Comparison of ENCODE assay signal across 34 cellular contexts in genomic region chr13:62653371-62653770, GRCh38.
"Had no signal": no experiment of that assay in that cellular context is flagged by ENCODE, and none has a peak within 500 bp of the region (broad histone marks: within the 10 kb centered on the region; RNA-seq: fewer than 3 reads in every experiment).

No MANE protein-coding gene starts in this region.

- FAIRE-seq: astrocyte, colon, endometrium had no signal

- H3K4me2 ChIP-seq: smooth muscle cell had no signal

- H3K27ac ChIP-seq: heart left ventricle, neutrophil, ovary, sigmoid colon, stomach, thyroid gland, upper lobe of left lung, vagina had no signal

- H3K36me3 ChIP-seq: heart left ventricle, neutrophil, ovary, sigmoid colon, stomach, thyroid gland, upper lobe of left lung, vagina had no signal

- H3K4me1 ChIP-seq: heart left ventricle, sigmoid colon, stomach, thyroid gland, upper lobe of left lung, vagina had no signal

- H3K27me3 ChIP-seq: heart left ventricle, neutrophil, ovary, sigmoid colon, stomach, thyroid gland, upper lobe of left lung, vagina had no signal

- DNase-seq: activated CD4-positive, alpha-beta memory T cell treated with anti-CD3 and anti-CD28 coated beads for 36 hours; activated CD4-positive, alpha-beta T cell treated with anti-CD3 and anti-CD28 coated beads for 4 hours; activated CD4-positive, CD25-positive, alpha-beta regulatory T cell; activated CD8-positive, alpha-beta memory T cell treated with anti-CD3 and anti-CD28 coated beads, Interleukin-2, amount 50 U/mL, for 4 hours; activated effector memory CD4-positive, alpha-beta T cell treated with anti-CD3 and anti-CD28 coated beads, Interleukin-2, amount 50 U/mL, for 16 hours; activated naive CD4-positive, alpha-beta T cell treated with anti-CD3 and anti-CD28 coated beads for 36 hours; activated naive CD8-positive, alpha-beta T cell treated with anti-CD3 and anti-CD28 coated beads for 36 hours; activated T-cell treated with anti-CD3 and anti-CD28 coated beads, Interleukin-2, amount 50 U/mL, for 1 hour; central memory CD4-positive, alpha-beta T cell; dermis blood vessel endothelial cell; effector CD4-positive, alpha-beta T cell; heart left ventricle; hypothalamus; immature natural killer cell; kidney; naive B cell; nephron progenitor cell; ovary; retina; sigmoid colon; stimulated activated CD4-positive, alpha-beta T cell treated with anti-CD3 and anti-CD28 coated beads, Interleukin-1b, Interleukin-23, amount 100 ng/mL, for 48 hours; stimulated activated CD4-positive, alpha-beta T cell treated with anti-CD3 and anti-CD28 coated beads, Interleukin-4, amount 100 ng/mL, for 4 hours; stimulated activated CD8-positive, alpha-beta memory T cell treated with anti-CD3 and anti-CD28 coated beads, Interleukin-4, amount 100 ng/mL, for 48 hours; stomach; T-cell; thyroid gland; upper lobe of left lung had no signal

- ATAC-seq: heart left ventricle; stimulated activated memory B cell treated with anti-CD40 and anti-IgM and Interleukin-4, amounts not matched to agents 10 μg/mL and 1 μg/mL and 100 μg/mL, for 72 hours; T-cell had no signal

- H3K4me3 ChIP-seq: heart left ventricle, ovary, sigmoid colon, smooth muscle cell, stomach, thyroid gland, upper lobe of left lung, vagina had no signal

- H3K9me3 ChIP-seq: neutrophil, ovary, sigmoid colon, stomach, thyroid gland, upper lobe of left lung, vagina had no signal
